ENCODE assay signal across 13 cellular contexts in genomic region chr15:50458713-50459112, GRCh38.
"Had no signal": no experiment of that assay in that cellular context is flagged by ENCODE, and none has a peak within 500 bp of the region (broad histone marks: within the 10 kb centered on the region; RNA-seq: fewer than 3 reads in every experiment).

No MANE protein-coding gene starts in this region.

- H3K9me3 ChIP-seq: adrenal gland, neutrophil, tibial nerve had no signal

- H3K4me3 Mint-ChIP-seq: T-helper 1 cell treated with Interleukin-12 subunit alpha and Interleukin-12 subunit beta and Interleukin-4 antibody, amounts not matched to agents 30 μg/mL and 1 μg/mL, for 36 hours had no signal

- H3K27ac ChIP-seq: adrenal gland, neutrophil, tibial nerve had no signal

- H3K27me3 ChIP-seq: adrenal gland, neutrophil, tibial nerve had no signal

- H3K4me1 ChIP-seq: adrenal gland, tibial nerve had no signal

- H3K27ac Mint-ChIP-seq: T-helper 1 cell treated with Interleukin-12 subunit alpha and Interleukin-12 subunit beta and Interleukin-4 antibody, amounts not matched to agents 30 μg/mL and 1 μg/mL, for 36 hours had no signal

- H3K4me3 ChIP-seq: adrenal gland, tibial nerve had no signal

- H3K9me3 Mint-ChIP-seq: T-helper 1 cell treated with Interleukin-12 subunit alpha and Interleukin-12 subunit beta and Interleukin-4 antibody, amounts not matched to agents 30 μg/mL and 1 μg/mL, for 36 hours had no signal

- DNase-seq: activated CD4-positive, alpha-beta T cell treated with anti-CD3 and anti-CD28 coated beads, Interleukin-2, amount 50 U/mL, for 4 hours; activated naive CD4-positive, alpha-beta T cell treated with Interleukin-2 at 50 U/mL for 16 hours; adrenal gland; caudate nucleus; cortex of kidney; effector CD8-positive, alpha-beta T cell; hippocampal formation; midbrain; right cardiac atrium; small intestine had no signal

- ATAC-seq: right cardiac atrium had no signal
